ENCODE assay signal across 19 cellular contexts in the genomic region with DNA sequence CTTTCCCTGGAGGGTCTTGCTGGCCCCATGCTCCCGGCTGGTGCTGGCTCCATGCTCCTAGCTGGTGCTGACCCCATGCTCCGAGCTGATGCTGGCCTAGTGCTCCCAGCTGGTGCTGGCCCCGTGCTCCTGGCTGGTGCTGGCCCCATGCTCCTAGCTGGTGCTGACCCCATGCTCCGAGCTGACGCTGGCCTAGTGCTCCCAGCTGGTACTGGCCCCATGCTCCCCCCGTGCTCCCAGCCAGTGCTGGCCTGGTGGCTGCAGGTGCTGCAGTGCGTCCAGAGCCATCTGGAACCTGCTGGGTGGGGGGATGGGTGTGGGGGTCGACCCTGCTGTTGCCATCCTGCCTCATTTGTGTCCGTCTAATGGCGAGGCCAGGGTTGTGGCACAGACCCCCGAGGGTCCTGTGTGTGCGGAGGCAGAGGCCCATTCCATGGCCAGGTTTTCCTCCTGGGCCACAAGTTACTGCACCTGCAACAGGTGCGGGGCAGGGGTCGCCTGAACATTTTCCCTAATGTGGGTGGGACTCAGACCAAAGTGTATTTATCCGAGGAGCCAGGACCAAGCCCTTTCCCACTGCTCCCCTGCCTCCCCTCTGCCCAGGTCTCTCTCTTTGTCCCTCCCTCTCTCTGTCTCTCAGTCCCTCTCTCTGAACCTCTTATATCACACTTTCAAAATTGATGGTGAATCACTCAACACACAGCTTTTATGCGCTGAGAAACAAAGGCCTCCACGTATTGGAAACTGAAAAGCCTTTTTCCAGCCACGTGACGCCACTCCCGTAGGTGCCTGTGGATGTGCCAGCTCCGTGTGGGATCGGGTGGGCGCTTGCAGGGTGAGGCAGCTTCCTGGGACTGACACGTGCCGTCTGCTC. TPM values are rescaled to one million over a fixed set of nuclear protein-coding genes. Genes with fewer than 3 reads are reported as not detected.
DNase-seq lines count a peak whose midpoint lies in the region; ATAC-seq and TF ChIP-seq lines count a peak whose summit lies in the region.
"Had no signal": no experiment of that assay in that cellular context is flagged by ENCODE, and none has a peak within 500 bp of the region (broad histone marks: within the 10 kb centered on the region; RNA-seq: fewer than 3 reads in every experiment).

No MANE protein-coding gene starts in this region.

- no peaks in the 10 kb centered on the region for H3K79me2 ChIP-seq in trophoblast cell (ENCODE audit: control insufficient read depth, insufficient read depth, low read length, poor library complexity)

- H3K27me3 Mint-ChIP-seq in Caco-2 (ENCODE audit: insufficient read depth, unreplicated experiment) (no peaks in the 10 kb centered on the region), glutamatergic neuron (ENCODE audit: unreplicated experiment) (peaks cover 11% of the 10 kb centered on the region), endothelial cell (ENCODE audit: unreplicated experiment) (peaks cover 21% of the 10 kb centered on the region)
- no peaks in the 10 kb centered on the region for H3K27me3 Mint-ChIP-seq in activated CD4-positive, alpha-beta T cell treated with anti-CD3 and anti-CD28 coated beads, Interleukin-2, amount 10 ng/mL, durations not matched to agents 24 days and 14 days

- no peak for ATAC-seq in HG03571 (IDR thresholded peaks at IDR 0.05; ENCODE audit: unreplicated experiment)
- ATAC-seq: A549, GM12878, K562 had no signal

- peak overlapping the region; percentile 31 for H3K27ac ChIP-seq in WERI-Rb-1
- H3K27ac ChIP-seq in trophoblast cell (ENCODE audit: low read depth, low read length): no peak overlapping the region
- H3K27ac ChIP-seq: A549, HL-60 had no signal

- H3K9me3 ChIP-seq in Caco-2: no peaks in the 10 kb centered on the region
- H3K9me3 ChIP-seq in WERI-Rb-1 (ENCODE audit: severe bottlenecking): peaks cover 15% of the 10 kb centered on the region
- peaks cover 10% of the 10 kb centered on the region for H3K9me3 ChIP-seq in trophoblast cell (ENCODE audit: insufficient read depth, low read depth, low read length)
- H3K9me3 ChIP-seq: A549 had no signal

- H3K27ac Mint-ChIP-seq in Caco-2 (ENCODE audit: unreplicated experiment) (peak overlapping the region; percentile 63), glutamatergic neuron (ENCODE audit: unreplicated experiment) (peak overlapping the region; percentile 64), endothelial cell (ENCODE audit: unreplicated experiment) (no peak overlapping the region)
- no peak overlapping the region for H3K27ac Mint-ChIP-seq in activated CD4-positive, alpha-beta T cell treated with anti-CD3 and anti-CD28 coated beads, Interleukin-2, amount 10 ng/mL, durations not matched to agents 24 days and 14 days

- H3K18ac ChIP-seq in trophoblast cell (ENCODE audit: low read length): no peak overlapping the region

- H3K9ac ChIP-seq in trophoblast cell (ENCODE audit: low read length): no peak overlapping the region

- WGBS in trophoblast cell (ENCODE audit: extremely low coverage, insufficient coverage, insufficient read length): no CpG with 5 or more reads among the region's 25 CpGs

- H2BK120ac ChIP-seq in trophoblast cell (ENCODE audit: insufficient read depth, low read length, poor library complexity): no peak overlapping the region

- no peak overlapping the region for H4K8ac ChIP-seq in trophoblast cell (ENCODE audit: low read depth, low read length)

- no peak overlapping the region for H4K12ac ChIP-seq in trophoblast cell (ENCODE audit: low read depth, low read length)

- POLR2A ChIA-PET in Caco-2 (lab: Charles Lee): interaction anchor here (0.5 kb wide), 1 partner anchor 24 kb away, joined by 5 read pairs; no protein-coding TSS in a partner anchor

- H3K27me3 ChIP-seq in Caco-2 (replicated peaks; ENCODE audit: control insufficient read depth, insufficient read depth, low read length) (no peaks in the 10 kb centered on the region), WERI-Rb-1 (ENCODE audit: insufficient read depth, low read depth, severe bottlenecking) (no peaks in the 10 kb centered on the region), trophoblast cell (ENCODE audit: insufficient read depth, low read length) (no peaks in the 10 kb centered on the region)

- H3K14ac ChIP-seq in trophoblast cell (ENCODE audit: low read length): no peak overlapping the region

- peaks cover 14% of the 10 kb centered on the region for H3K4me1 ChIP-seq in Caco-2
- peaks cover 14 to 20% of the 10 kb centered on the region in 2 experiments for H3K4me1 ChIP-seq in trophoblast cell (ENCODE audit: control insufficient read depth in 1 of 2, insufficient read depth in 2 of 2, low read length in 2 of 2)
- H3K4me1 ChIP-seq: A549 had no signal

- H3K4me1 Mint-ChIP-seq in Caco-2 (ENCODE audit: low read depth, unreplicated experiment) (peaks cover 15% of the 10 kb centered on the region), glutamatergic neuron (ENCODE audit: low read depth, unreplicated experiment) (peaks cover 21% of the 10 kb centered on the region), endothelial cell (ENCODE audit: unreplicated experiment) (peaks cover 18% of the 10 kb centered on the region)
- no peaks in the 10 kb centered on the region for H3K4me1 Mint-ChIP-seq in activated CD4-positive, alpha-beta T cell treated with anti-CD3 and anti-CD28 coated beads, Interleukin-2, amount 10 ng/mL, durations not matched to agents 24 days and 14 days
- H3K4me1 Mint-ChIP-seq: H9 had no signal

- H3K36me3 Mint-ChIP-seq in Caco-2 (ENCODE audit: insufficient read depth, unreplicated experiment) (peaks cover 9% of the 10 kb centered on the region), glutamatergic neuron (ENCODE audit: unreplicated experiment) (peaks cover 9% of the 10 kb centered on the region), endothelial cell (ENCODE audit: low read depth, unreplicated experiment) (peaks cover 10% of the 10 kb centered on the region)
- H3K36me3 Mint-ChIP-seq in activated CD4-positive, alpha-beta T cell treated with anti-CD3 and anti-CD28 coated beads, Interleukin-2, amount 10 ng/mL, durations not matched to agents 24 days and 14 days (ENCODE audit: low read depth): no peaks in the 10 kb centered on the region

- H3K4me2 ChIP-seq in trophoblast cell (ENCODE audit: low read length): no peak overlapping the region
- H3K4me2 ChIP-seq: A549 had no signal

- intact Hi-C loops in Caco-2 (cut with micrococcal nuclease; ENCODE audit: unreplicated experiment): no loop called here
- intact Hi-C loops in activated CD4-positive, alpha-beta T cell treated with anti-CD3 and anti-CD28 coated beads, Interleukin-2, amount 10 ng/mL, durations not matched to agents 24 days and 14 days (cut with micrococcal nuclease): no loop called here

- H3K4me3 Mint-ChIP-seq in Caco-2 (ENCODE audit: unreplicated experiment) (no peak overlapping the region), glutamatergic neuron (ENCODE audit: unreplicated experiment) (peak overlapping the region; percentile 64), endothelial cell (ENCODE audit: unreplicated experiment) (no peak overlapping the region)
- H3K4me3 Mint-ChIP-seq in activated CD4-positive, alpha-beta T cell treated with anti-CD3 and anti-CD28 coated beads, Interleukin-2, amount 10 ng/mL, durations not matched to agents 24 days and 14 days: no peak overlapping the region
- H3K4me3 Mint-ChIP-seq: H9 had no signal

- DNase-seq in Caco-2: no peak
- peak; percentile 47 for DNase-seq in WERI-Rb-1
- peak; percentile 55 for DNase-seq in glutamatergic neuron
- no peak for DNase-seq in trophoblast cell
- DNase-seq in activated CD4-positive, alpha-beta T cell treated with anti-CD3 and anti-CD28 coated beads, Interleukin-2, amount 10 ng/mL, durations not matched to agents 24 days and 14 days: no peak
- DNase-seq in endothelial cell (ENCODE audit: low spot score): no peak
- DNase-seq in mesenteric fat pad (ENCODE audit: low spot score): no peak
- DNase-seq: DMS79, H9, NCI-H1048, NCI-H146, NCI-H2107, NCI-H226 had no signal

- H3K36me3 ChIP-seq in Caco-2 (ENCODE audit: control insufficient read depth, insufficient read depth, low read length): no peaks in the 10 kb centered on the region
- peaks cover 70% of the 10 kb centered on the region for H3K36me3 ChIP-seq in WERI-Rb-1
- no peaks in the 10 kb centered on the region for H3K36me3 ChIP-seq in trophoblast cell (ENCODE audit: control insufficient read depth in 1 of 2, insufficient read depth in 2 of 2, low read length in 2 of 2)

- H2AFZ ChIP-seq in trophoblast cell (ENCODE audit: insufficient read depth, low read length, poor library complexity): no peak overlapping the region

- H3K9me3 Mint-ChIP-seq in Caco-2 (ENCODE audit: unreplicated experiment): peaks cover 10% of the 10 kb centered on the region
- H3K9me3 Mint-ChIP-seq in glutamatergic neuron (ENCODE audit: unreplicated experiment): peaks cover 20% of the 10 kb centered on the region
- H3K9me3 Mint-ChIP-seq in activated CD4-positive, alpha-beta T cell treated with anti-CD3 and anti-CD28 coated beads, Interleukin-2, amount 10 ng/mL, durations not matched to agents 24 days and 14 days: peaks cover 4% of the 10 kb centered on the region
- H3K9me3 Mint-ChIP-seq in endothelial cell (ENCODE audit: unreplicated experiment): no peaks in the 10 kb centered on the region

- CTCF ChIA-PET in Caco-2 (lab: Charles Lee): no interaction called here

- H2BK12ac ChIP-seq in trophoblast cell (ENCODE audit: low read length): no peak overlapping the region

- H2BK5ac ChIP-seq in trophoblast cell (ENCODE audit: low read depth, low read length, poor library complexity): no peak overlapping the region

- no peak overlapping the region for H2AK5ac ChIP-seq in trophoblast cell (ENCODE audit: low read length)

- H3K4ac ChIP-seq in trophoblast cell (ENCODE audit: low read depth, low read length): no peak overlapping the region

- H3K4me3 ChIP-seq in Caco-2 (ENCODE audit: low read depth, low read length) (no peak overlapping the region), WERI-Rb-1 (ENCODE audit: low read depth, low read length) (no peak overlapping the region), trophoblast cell (ENCODE audit: low read depth, low read length) (no peak overlapping the region)
- H3K4me3 ChIP-seq: A549, GM12878, K562 had no signal

- H3K79me1 ChIP-seq in trophoblast cell (ENCODE audit: low read length): peaks cover 2% of the 10 kb centered on the region

- peak overlapping the region; percentile 22 for H4K91ac ChIP-seq in trophoblast cell (ENCODE audit: low read depth, low read length)

- no peak overlapping the region for H3K23ac ChIP-seq in trophoblast cell (ENCODE audit: low read length)

- no TSS peak for BruUV-seq in Caco-2 (replicated peaks; lab: Mats Ljungman, UMichigan)

- no peak for TF ChIP-seq CTCF in Caco-2 (IDR thresholded peaks at IDR 0.05; ENCODE audit: insufficient read depth in 1 of 2, low read depth in 1 of 2, low read length in 1 of 2, severe bottlenecking in 1 of 2, unreplicated experiment in 1 of 2)
- no peak for TF ChIP-seq CTCF in WERI-Rb-1 (IDR thresholded peaks at IDR 0.05; ENCODE audit: low read depth, low read length)
- no peak for TF ChIP-seq CTCF in glutamatergic neuron (IDR thresholded peaks at IDR 0.05; ENCODE audit: partially characterized antibody, unreplicated experiment)
- no peak for TF ChIP-seq CTCF in endothelial cell (IDR thresholded peaks at IDR 0.05; ENCODE audit: unreplicated experiment)

RNA-seq across cellular contexts. Expression of gene MCF2L, which starts 45.1 kb away (rescaled TPM):
- 22.1 and 24.4 TPM in 2 replicates for total RNA-seq in Caco-2 (2022)
- total RNA-seq in glutamatergic neuron (ENCODE audit: unreplicated experiment): 83.0 TPM
- polyA plus RNA-seq in trophoblast cell (2013): 0.68 and 0.77 TPM in 2 replicates
- 0.09 and 0.38 TPM in 2 replicates for total RNA-seq in activated CD4-positive, alpha-beta T cell treated with anti-CD3 and anti-CD28 coated beads, Interleukin-2, amount 10 ng/mL, durations not matched to agents 24 days and 14 days
- total RNA-seq in endothelial cell (ENCODE audit: unreplicated experiment): 16.5 TPM
- 97.6 TPM for total RNA-seq in mesenteric fat pad
- total RNA-seq: M059J had no signal

Comparison
In these comparisons a context has a peak if more than half of its experiments do, and no peak if none do; other contexts are left out.
1. DNase-seq: peak in WERI-Rb-1 (single experiment) and glutamatergic neuron (single experiment); none in Caco-2 (0 of 2), trophoblast cell (0 of 2), activated CD4-positive, alpha-beta T cell treated with anti-CD3 and anti-CD28 coated beads, Interleukin-2, amount 10 ng/mL, durations not matched to agents 24 days and 14 days (single experiment), endothelial cell (single experiment) and mesenteric fat pad (single experiment).
2. H3K27ac Mint-ChIP-seq: peak in Caco-2 (single experiment) and glutamatergic neuron (single experiment); none in activated CD4-positive, alpha-beta T cell treated with anti-CD3 and anti-CD28 coated beads, Interleukin-2, amount 10 ng/mL, durations not matched to agents 24 days and 14 days (single experiment) and endothelial cell (single experiment).
3. RNA of gene MCF2L, which starts 45.1 kb away (total RNA-seq): 97.6 TPM in mesenteric fat pad (single experiment), 83.0 TPM in glutamatergic neuron (single experiment), 22.1 to 24.4 TPM in Caco-2 and 16.5 TPM in endothelial cell (single experiment); 0.09 to 0.38 TPM in activated CD4-positive, alpha-beta T cell treated with anti-CD3 and anti-CD28 coated beads, Interleukin-2, amount 10 ng/mL, durations not matched to agents 24 days and 14 days; every median in the first group is over 10 times any median in the second.